ENCODE assay signal across 27 cellular contexts in genomic region chr2:26975656-26976055, GRCh38.
"Had no signal": no experiment of that assay in that cellular context is flagged by ENCODE, and none has a peak within 500 bp of the region (broad histone marks: within the 10 kb centered on the region; RNA-seq: fewer than 3 reads in every experiment).

No MANE protein-coding gene starts in this region.

- H3K4me2 ChIP-seq: hepatocyte, neural progenitor cell had no signal

- H3K36me3 ChIP-seq: gastroesophageal sphincter, heart left ventricle, neural progenitor cell, right atrium auricular region, sigmoid colon, thyroid gland, vagina had no signal

- H3K4me3 Mint-ChIP-seq: memory B cell; mesothelial cell of epicardium; naive thymus-derived CD4-positive, alpha-beta T cell; nephron; neural progenitor cell; stimulated activated naive CD8-positive, alpha-beta T cell treated with anti-CD3 and anti-CD28 coated beads, Interleukin-15, amount 100 ng/mL, for 72 hours had no signal

- H3K9me3 ChIP-seq: gastroesophageal sphincter, heart left ventricle, mucosa of descending colon, right atrium auricular region, sigmoid colon, thyroid gland, vagina had no signal

- H3K27me3 ChIP-seq: dorsolateral prefrontal cortex, gastroesophageal sphincter, heart left ventricle, hepatocyte, right atrium auricular region, sigmoid colon, thyroid gland, vagina had no signal

- H3K36me3 Mint-ChIP-seq: memory B cell, mesothelial cell of epicardium, neural progenitor cell had no signal

- H3K4me3 ChIP-seq: dorsolateral prefrontal cortex, gastroesophageal sphincter, heart left ventricle, hepatocyte, lung, mucosa of descending colon, neural progenitor cell, right atrium auricular region, sigmoid colon, thyroid gland, vagina had no signal

- FAIRE-seq: colon, kidney, small intestine had no signal

- H3K9me3 Mint-ChIP-seq: memory B cell; mesothelial cell of epicardium; naive thymus-derived CD4-positive, alpha-beta T cell; nephron; neural progenitor cell; stimulated activated naive CD8-positive, alpha-beta T cell treated with anti-CD3 and anti-CD28 coated beads, Interleukin-15, amount 100 ng/mL, for 72 hours had no signal

- H3K27ac ChIP-seq: dorsolateral prefrontal cortex, gastroesophageal sphincter, heart left ventricle, hepatocyte, neural progenitor cell, parathyroid adenoma, right atrium auricular region, sigmoid colon, thyroid gland, vagina had no signal

- H3K9ac ChIP-seq: neural progenitor cell, parathyroid adenoma had no signal

- H3K27ac Mint-ChIP-seq: memory B cell, mesothelial cell of epicardium, nephron, neural progenitor cell had no signal

- ATAC-seq: gastroesophageal sphincter; heart left ventricle; left lobe of liver; mucosa of descending colon; naive thymus-derived CD4-positive, alpha-beta T cell; stimulated activated naive CD8-positive, alpha-beta T cell treated with anti-CD3 and anti-CD28 coated beads, Interleukin-15, amount 100 ng/mL, for 72 hours had no signal

- DNase-seq: dorsolateral prefrontal cortex; effector CD4-positive, alpha-beta T cell; heart left ventricle; kidney; mucosa of descending colon; naive thymus-derived CD4-positive, alpha-beta T cell; sigmoid colon; small intestine; stimulated activated CD4-positive, alpha-beta T cell treated with anti-CD3 and anti-CD28 coated beads, Interleukin-15, amount 100 ng/mL, for 24 hours; stimulated activated CD4-positive, alpha-beta T cell treated with anti-CD3 and anti-CD28 coated beads, Interleukin-2, amount 100 ng/mL, for 48 hours; stimulated activated CD8-positive, alpha-beta memory T cell treated with anti-CD3 and anti-CD28 coated beads, Interleukin-4, amount 100 ng/mL, for 48 hours; stimulated activated naive CD4-positive, alpha-beta T cell; stimulated activated naive CD8-positive, alpha-beta T cell treated with anti-CD3 and anti-CD28 coated beads, Interleukin-15, amount 100 ng/mL, for 72 hours; thyroid gland; trophoblast cell had no signal

- H2AFZ ChIP-seq: hepatocyte, neural progenitor cell, parathyroid adenoma had no signal
